Comparison of ENCODE assay signal across 29 cellular contexts in genomic region chr1:192475329-192475728, GRCh38.
"Had no signal": no experiment of that assay in that cellular context is flagged by ENCODE, and none has a peak within 500 bp of the region (broad histone marks: within the 10 kb centered on the region; RNA-seq: fewer than 3 reads in every experiment).

No MANE protein-coding gene starts in this region.

- H3K4me3 ChIP-seq: ascending aorta, esophagus squamous epithelium, gastroesophageal sphincter, heart right ventricle had no signal

- H3K9me3 ChIP-seq: ascending aorta, esophagus squamous epithelium had no signal

- H3K27me3 ChIP-seq: ascending aorta, gastroesophageal sphincter had no signal

- H3K4me3 Mint-ChIP-seq: activated CD4-positive, alpha-beta memory T cell treated with anti-CD3 and anti-CD28 coated beads for 36 hours; activated CD4-positive, alpha-beta T cell treated with anti-CD3 and anti-CD28 coated beads for 36 hours; activated CD4-positive, alpha-beta T cell treated with anti-CD3 and anti-CD28 coated beads, Interleukin-2, amount 10 ng/mL, durations not matched to agents 24 days and 14 days; activated naive CD4-positive, alpha-beta T cell treated with anti-CD3 and anti-CD28 coated beads, Interleukin-2, amount 10 ng/mL, durations not matched to agents 7 days and 5 days; activated naive CD8-positive, alpha-beta T cell treated with anti-CD3 and anti-CD28 coated beads, Interleukin-2, amount 10 ng/mL, durations not matched to agents 7 days and 5 days; activated T-cell treated with anti-CD3 and anti-CD28 coated beads, Interleukin-2, amount 50 U/mL, for 24 hours; activated T-cell treated with anti-CD3 and anti-CD28 coated beads, Interleukin-2, amount 50 U/mL, for 72 hours; brain had no signal

- H3K36me3 ChIP-seq: ascending aorta, esophagus squamous epithelium, gastroesophageal sphincter, heart right ventricle had no signal

- H3K36me3 Mint-ChIP-seq: activated CD4-positive, alpha-beta memory T cell treated with anti-CD3 and anti-CD28 coated beads for 36 hours; activated naive CD4-positive, alpha-beta T cell treated with anti-CD3 and anti-CD28 coated beads, Interleukin-2, amount 10 ng/mL, durations not matched to agents 7 days and 5 days; activated naive CD4-positive, alpha-beta T cell treated with anti-CD3 and anti-CD28 coated beads, Interleukin-2, amount 50 U/mL, for 72 hours; activated naive CD8-positive, alpha-beta T cell treated with anti-CD3 and anti-CD28 coated beads, Interleukin-2, amount 10 ng/mL, durations not matched to agents 7 days and 5 days; brain had no signal

- H3K9me3 Mint-ChIP-seq: activated CD4-positive, alpha-beta memory T cell treated with anti-CD3 and anti-CD28 coated beads for 36 hours; activated CD4-positive, alpha-beta T cell treated with anti-CD3 and anti-CD28 coated beads, Interleukin-2, amount 10 ng/mL, durations not matched to agents 24 days and 14 days; activated naive CD4-positive, alpha-beta T cell treated with anti-CD3 and anti-CD28 coated beads, Interleukin-2, amount 10 ng/mL, durations not matched to agents 7 days and 5 days; activated naive CD4-positive, alpha-beta T cell treated with anti-CD3 and anti-CD28 coated beads, Interleukin-2, amount 50 U/mL, for 72 hours; activated naive CD8-positive, alpha-beta T cell treated with anti-CD3 and anti-CD28 coated beads, Interleukin-2, amount 10 ng/mL, durations not matched to agents 7 days and 5 days; activated T-cell treated with anti-CD3 and anti-CD28 coated beads, Interleukin-2, amount 50 U/mL, for 24 hours; activated T-cell treated with anti-CD3 and anti-CD28 coated beads, Interleukin-2, amount 50 U/mL, for 72 hours had no signal

- H3K27ac ChIP-seq: ascending aorta, epithelial cell of prostate, esophagus squamous epithelium, gastroesophageal sphincter, heart right ventricle had no signal

- DNase-seq: activated CD4-positive, alpha-beta memory T cell treated with anti-CD3 and anti-CD28 coated beads for 36 hours; activated CD4-positive, alpha-beta T cell treated with anti-CD3 and anti-CD28 coated beads for 36 hours; activated CD4-positive, alpha-beta T cell treated with anti-CD3 and anti-CD28 coated beads, Interleukin-2, amount 10 ng/mL, durations not matched to agents 24 days and 14 days; activated CD4-positive, CD25-positive, alpha-beta regulatory T cell; activated CD4-positive, CD25-positive, alpha-beta regulatory T cell treated with anti-CD3 and anti-CD28 coated beads, Interleukin-2, amount 50 U/mL, for 72 hours; activated CD8-positive, alpha-beta memory T cell treated with anti-CD3 and anti-CD28 coated beads, Interleukin-2, amount 50 U/mL, for 48 hours; activated gamma-delta T cell; activated naive CD4-positive, alpha-beta T cell; activated naive CD4-positive, alpha-beta T cell treated with anti-CD3 and anti-CD28 coated beads, Interleukin-2, amount 10 ng/mL, durations not matched to agents 7 days and 5 days; activated naive CD8-positive, alpha-beta T cell treated with anti-CD3 and anti-CD28 coated beads, Interleukin-2, amount 10 ng/mL, durations not matched to agents 7 days and 5 days; activated T-cell treated with anti-CD3 and anti-CD28 coated beads for 4 hours; activated T-cell treated with anti-CD3 and anti-CD28 coated beads, Interleukin-2, amount 50 U/mL, for 24 hours; activated T-cell treated with anti-CD3 and anti-CD28 coated beads, Interleukin-2, amount 50 U/mL, for 72 hours; caudate nucleus; cortex of kidney; effector CD8-positive, alpha-beta T cell; esophagus squamous epithelium; foreskin melanocyte; heart right ventricle; T-helper 1 cell; T-helper 2 cell had no signal

- H3K4me1 ChIP-seq: ascending aorta had no signal

- H3K4me1 Mint-ChIP-seq: activated naive CD4-positive, alpha-beta T cell treated with anti-CD3 and anti-CD28 coated beads, Interleukin-2, amount 10 ng/mL, durations not matched to agents 7 days and 5 days; activated naive CD8-positive, alpha-beta T cell treated with anti-CD3 and anti-CD28 coated beads, Interleukin-2, amount 10 ng/mL, durations not matched to agents 7 days and 5 days; brain had no signal

- H3K27ac Mint-ChIP-seq: activated CD4-positive, alpha-beta memory T cell treated with anti-CD3 and anti-CD28 coated beads for 36 hours; activated CD4-positive, alpha-beta T cell treated with anti-CD3 and anti-CD28 coated beads for 36 hours; activated CD4-positive, alpha-beta T cell treated with anti-CD3 and anti-CD28 coated beads, Interleukin-2, amount 10 ng/mL, durations not matched to agents 24 days and 14 days; activated naive CD4-positive, alpha-beta T cell treated with anti-CD3 and anti-CD28 coated beads, Interleukin-2, amount 10 ng/mL, durations not matched to agents 7 days and 5 days; activated naive CD4-positive, alpha-beta T cell treated with anti-CD3 and anti-CD28 coated beads, Interleukin-2, amount 50 U/mL, for 72 hours; activated naive CD8-positive, alpha-beta T cell treated with anti-CD3 and anti-CD28 coated beads, Interleukin-2, amount 10 ng/mL, durations not matched to agents 7 days and 5 days; activated T-cell treated with anti-CD3 and anti-CD28 coated beads, Interleukin-2, amount 50 U/mL, for 24 hours; activated T-cell treated with anti-CD3 and anti-CD28 coated beads, Interleukin-2, amount 50 U/mL, for 72 hours had no signal

- FAIRE-seq: colon, endometrium, endothelial cell of umbilical vein had no signal
